24 cellular contexts compared by ENCODE assay signal in the genomic region with DNA sequence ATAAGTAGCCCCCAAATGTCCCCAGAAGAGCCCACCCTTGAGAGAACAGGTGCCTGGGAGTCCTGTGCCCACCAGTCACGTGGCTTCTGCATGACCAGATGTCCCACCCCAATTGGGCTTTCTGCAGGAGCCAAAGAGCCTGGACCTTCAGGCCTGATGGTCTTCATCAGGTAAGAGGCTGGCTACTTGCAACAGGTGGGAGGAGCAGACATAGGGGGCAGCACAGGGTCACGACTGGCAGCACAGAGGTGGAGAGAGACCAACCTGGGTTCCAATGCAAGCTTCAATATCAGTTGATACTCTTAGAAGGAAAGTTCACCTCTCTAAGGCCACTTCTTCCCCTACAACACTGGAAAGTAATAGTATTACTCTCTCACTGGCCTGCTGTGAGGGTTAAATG.
"Had no signal": no experiment of that assay in that cellular context is flagged by ENCODE, and none has a peak within 500 bp of the region (broad histone marks: within the 10 kb centered on the region; RNA-seq: fewer than 3 reads in every experiment).

No MANE protein-coding gene starts in this region.

- H3K4me3 ChIP-seq: lower lobe of right lung, prostate gland, right atrium auricular region, smooth muscle cell, thyroid gland, vagina had no signal

- H3K27ac Mint-ChIP-seq: nephron progenitor cell; stimulated activated naive CD8-positive, alpha-beta T cell treated with anti-CD3 and anti-CD28 coated beads, Interleukin-15, amount 100 ng/mL, for 72 hours had no signal

- H3K4me1 ChIP-seq: lower lobe of right lung, parathyroid adenoma, prostate gland, right atrium auricular region, thyroid gland, vagina had no signal

- FAIRE-seq: frontal cortex, islet of Langerhans had no signal

- H3K36me3 ChIP-seq: lower lobe of right lung, prostate gland, right atrium auricular region, thyroid gland, vagina had no signal

- H3K27me3 ChIP-seq: neutrophil, right atrium auricular region, thyroid gland, vagina had no signal

- H3K9me3 ChIP-seq: lower lobe of right lung, neutrophil, prostate gland, thyroid gland, vagina had no signal

- ATAC-seq: effector memory CD8-positive, alpha-beta T cell; left ventricle myocardium superior; lower lobe of right lung; sciatic nerve; stimulated activated naive CD8-positive, alpha-beta T cell treated with anti-CD3 and anti-CD28 coated beads, Interleukin-15, amount 100 ng/mL, for 72 hours had no signal

- H3K4me3 Mint-ChIP-seq: effector memory CD8-positive, alpha-beta T cell; nephron progenitor cell; stimulated activated naive CD8-positive, alpha-beta T cell treated with anti-CD3 and anti-CD28 coated beads, Interleukin-15, amount 100 ng/mL, for 72 hours had no signal

- H3K27me3 Mint-ChIP-seq: effector memory CD8-positive, alpha-beta T cell; stimulated activated naive CD8-positive, alpha-beta T cell treated with anti-CD3 and anti-CD28 coated beads, Interleukin-15, amount 100 ng/mL, for 72 hours had no signal

- DNase-seq: cerebellar nuclear complex; cortex of kidney; effector memory CD8-positive, alpha-beta T cell; hypothalamus; left ventricle myocardium superior; lower lobe of right lung; nephron progenitor cell; stimulated activated CD4-positive, alpha-beta T cell treated with anti-CD3 and anti-CD28 coated beads, Interleukin-12 subunit alpha, Interleukin-12 subunit beta, amount 100 ng/mL, for 4 hours; stimulated activated CD4-positive, alpha-beta T cell treated with anti-CD3 and anti-CD28 coated beads, Interleukin-1b, Interleukin-23, amount 100 ng/mL, for 48 hours; stimulated activated CD4-positive, alpha-beta T cell treated with anti-CD3 and anti-CD28 coated beads, Interleukin-4, amount 100 ng/mL, for 1 hour; stimulated activated CD8-positive, alpha-beta memory T cell treated with anti-CD3 and anti-CD28 coated beads, Interleukin-4, amount 100 ng/mL, for 48 hours; stimulated activated naive CD4-positive, alpha-beta T cell; stimulated activated naive CD8-positive, alpha-beta T cell treated with anti-CD3 and anti-CD28 coated beads, Interleukin-15, amount 100 ng/mL, for 72 hours; thyroid gland; trophoblast cell had no signal

- H3K4me1 Mint-ChIP-seq: nephron progenitor cell had no signal

- H3K9ac ChIP-seq: parathyroid adenoma had no signal

- H3K27ac ChIP-seq: lower lobe of right lung, neutrophil, parathyroid adenoma, prostate gland, right atrium auricular region, thyroid gland, vagina had no signal
